Comparison of ENCODE assay signal across 1 cellular context in genomic region chr9:129725841-129726251, GRCh38.
TF ChIP-seq lines count a peak whose summit lies in the region.

No MANE protein-coding gene starts in this region.

TF ChIP-seq in SK-N-SH, 30 proteins besides CTCF, POLR2A, EP300 and RAD21:
- TF ChIP-seq ZBTB33 (IDR thresholded peaks at IDR 0.05; ENCODE audit: borderline replicate concordance, low read depth): no peak
- no peak for TF ChIP-seq GATA2 (CRISPR knock-in tag; IDR thresholded peaks at IDR 0.05)
- TF ChIP-seq CHD2 (IDR thresholded peaks at IDR 0.05; ENCODE audit: low read length, partially characterized antibody): no peak
- no peak for TF ChIP-seq TAF1 (IDR thresholded peaks at IDR 0.05; ENCODE audit: borderline replicate concordance, low read depth, low read length)
